Comparison of ENCODE assay signal across 10 cellular contexts in the genomic region with DNA sequence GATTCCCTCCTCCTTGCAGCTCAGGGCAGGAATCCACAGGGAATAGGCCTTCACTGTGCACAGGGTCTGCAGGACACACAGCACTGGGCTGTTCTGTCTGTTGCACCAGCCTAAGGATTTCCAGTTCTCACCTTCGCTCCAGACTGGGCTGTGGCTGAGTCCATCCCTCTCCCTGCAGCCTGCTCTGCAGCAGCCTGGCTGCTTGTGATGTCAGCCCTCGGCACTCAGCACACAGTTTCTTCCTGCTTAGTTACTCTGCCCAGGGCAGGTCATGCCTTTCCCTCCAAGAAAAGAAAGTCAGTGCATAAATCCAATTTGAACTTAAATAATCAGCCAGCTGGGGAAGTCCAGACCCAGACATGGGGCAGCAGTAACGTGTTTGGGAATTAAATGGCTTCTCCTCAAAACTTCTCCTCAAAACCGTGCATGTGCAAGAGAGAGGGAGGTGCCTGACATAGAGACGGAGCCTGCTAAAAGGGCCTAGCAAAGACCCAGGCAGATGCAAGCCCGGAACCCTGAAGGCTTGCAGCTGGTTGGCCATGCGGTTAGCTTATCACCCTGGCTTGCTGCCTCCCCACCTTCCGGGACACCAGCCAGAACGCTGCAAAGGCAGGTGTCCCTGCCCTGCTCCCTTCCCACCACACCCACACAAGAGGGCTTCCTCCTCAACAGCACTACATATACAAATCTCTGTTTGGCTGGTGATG. TPM values are rescaled to one million over a fixed set of nuclear protein-coding genes. Genes with fewer than 3 reads are reported as not detected.
A peak's percentile ranks its signal among the peaks of the same experiment; 100 is the strongest.
DNase-seq lines count a peak whose midpoint lies in the region; ATAC-seq and TF ChIP-seq lines count a peak whose summit lies in the region.
"Had no signal": no experiment of that assay in that cellular context is flagged by ENCODE, and none has a peak within 500 bp of the region (broad histone marks: within the 10 kb centered on the region; RNA-seq: fewer than 3 reads in every experiment).

No MANE protein-coding gene starts in this region.

- no peaks in the 10 kb centered on the region for H3K4me1 ChIP-seq in endodermal cell (ENCODE audit: control insufficient read depth, insufficient read depth, low read length)

- WGBS in endodermal cell (ENCODE audit: insufficient coverage in 1 of 2, insufficient read length in 1 of 2), 2 experiments = 85 to 100% methylated on average over 2 to 9 of the region's 9 CpGs

- DNase-seq in COLO668 (lab: John Stamatoyannopoulos, UW; ENCODE audit: unreplicated experiment) (peak; percentile 42), NCI-H1105 (lab: John Stamatoyannopoulos, UW) (peak; percentile 60), left colon (peak; percentile 78 to 84), endodermal cell (no peak), HFFc6 (no peak), D341Med (ENCODE audit: low spot score) (no peak)
- peak; percentile 13 to 24 for DNase-seq in activated CD4-positive, alpha-beta T cell treated with anti-CD3 and anti-CD28 coated beads, Interleukin-2, amount 50 U/mL, for 48 hours

- no peak overlapping the region for H3K27ac ChIP-seq in endodermal cell (ENCODE audit: low read depth, low read length)
- H3K27ac ChIP-seq: epithelial cell of prostate had no signal

- H3K36me3 ChIP-seq in endodermal cell (ENCODE audit: control insufficient read depth, insufficient read depth, low read length) = no peaks in the 10 kb centered on the region

- no peak for TF ChIP-seq CTCF in endodermal cell (conservative IDR thresholded peaks at IDR 0.05)
- no peak for TF ChIP-seq CTCF in HFFc6 (IDR thresholded peaks at IDR 0.05)

- H3K9me3 Mint-ChIP-seq in endodermal cell (no peaks in the 10 kb centered on the region), HFFc6 (no peaks in the 10 kb centered on the region)

- H3K27me3 Mint-ChIP-seq in endodermal cell (ENCODE audit: insufficient read depth) (peaks cover 20% of the 10 kb centered on the region), HFFc6 (ENCODE audit: insufficient read depth) (peaks cover 25% of the 10 kb centered on the region)

- intact Hi-C loops in left colon (cut with DNase I, micrococcal nuclease) = loop anchor here in 1 of 2 donors (5.0 kb wide), 1 partner anchor 264 kb away; no protein-coding TSS in a partner anchor

- H3K27ac Mint-ChIP-seq in endodermal cell = no peak overlapping the region
- no peak overlapping the region for H3K27ac Mint-ChIP-seq in HFFc6

- H3K9me3 ChIP-seq in endodermal cell (ENCODE audit: control insufficient read depth, low read length) = no peaks in the 10 kb centered on the region

- no peaks in the 10 kb centered on the region for H3K4me1 Mint-ChIP-seq in endodermal cell
- H3K4me1 Mint-ChIP-seq in HFFc6 (ENCODE audit: low read depth) = no peaks in the 10 kb centered on the region

- H3K36me3 Mint-ChIP-seq in endodermal cell (ENCODE audit: low read depth) = no peaks in the 10 kb centered on the region
- no peaks in the 10 kb centered on the region for H3K36me3 Mint-ChIP-seq in HFFc6 (ENCODE audit: low read depth)

- H3K27me3 ChIP-seq in endodermal cell (ENCODE audit: control insufficient read depth, insufficient read depth, low read length, poor library complexity, severe bottlenecking) = peaks cover 4% of the 10 kb centered on the region

- ATAC-seq in left colon (peak; percentile 95), HG03342 (IDR thresholded peaks at IDR 0.05; ENCODE audit: unreplicated experiment) (no peak)

- no peak overlapping the region for H3K9ac ChIP-seq in endodermal cell (ENCODE audit: extremely low read depth, low read length, poor library complexity, severe bottlenecking)

- H3K4me3 ChIP-seq in endodermal cell (ENCODE audit: low read length) = no peak overlapping the region

- no peak overlapping the region for H3K4me3 Mint-ChIP-seq in endodermal cell
- no peak overlapping the region for H3K4me3 Mint-ChIP-seq in HFFc6

RNA-seq across cellular contexts. Expression of a gene that starts 10.9 kb away (rescaled TPM):
- not detected for total RNA-seq in left colon
- not detected for total RNA-seq in endodermal cell
- not detected for polyA plus RNA-seq in endodermal cell (2013, experiment 1 of 2)
- not detected for polyA plus RNA-seq in endodermal cell (2013, experiment 2 of 2)
- total RNA-seq in HFFc6 (2021; fragmentation: NEBNext Ultra II Directional; extraction: Animal tissue kit (Norgen Biotek cat#: 25700)) = not detected
- total RNA-seq: myocyte had no signal

RNA-seq across cellular contexts. Expression of a gene that starts 11.3 kb away (rescaled TPM):
- total RNA-seq in left colon = under 1 TPM; 0.12 to 0.67 TPM
- not detected for total RNA-seq in endodermal cell
- 12.8 TPM for polyA plus RNA-seq in endodermal cell (2013, experiment 1 of 2)
- 8.9 TPM for polyA plus RNA-seq in endodermal cell (2013, experiment 2 of 2)
- not detected for total RNA-seq in HFFc6 (2021; fragmentation: NEBNext Ultra II Directional; extraction: Animal tissue kit (Norgen Biotek cat#: 25700))
- total RNA-seq: myocyte had no signal

RNA-seq across cellular contexts. Expression of a gene that starts 36.8 kb away (rescaled TPM):
- total RNA-seq in left colon = not detected
- total RNA-seq in endodermal cell = not detected
- not detected for polyA plus RNA-seq in endodermal cell (2013, experiment 1 of 2)
- polyA plus RNA-seq in endodermal cell (2013, experiment 2 of 2) = not detected
- not detected for total RNA-seq in HFFc6 (2021; fragmentation: NEBNext Ultra II Directional; extraction: Animal tissue kit (Norgen Biotek cat#: 25700))
- total RNA-seq: myocyte had no signal

Comparison
In these comparisons a context has a peak if more than half of its experiments do, and no peak if none do; other contexts are left out.
1. DNase-seq: peak in COLO668 (single experiment), NCI-H1105 (single experiment), activated CD4-positive, alpha-beta T cell treated with anti-CD3 and anti-CD28 coated beads, Interleukin-2, amount 50 U/mL, for 48 hours (2 of 2) and left colon (2 of 2); none in endodermal cell (single experiment), HFFc6 (single experiment) and D341Med (single experiment).